ENCODE assay signal across 11 cellular contexts in the genomic region with DNA sequence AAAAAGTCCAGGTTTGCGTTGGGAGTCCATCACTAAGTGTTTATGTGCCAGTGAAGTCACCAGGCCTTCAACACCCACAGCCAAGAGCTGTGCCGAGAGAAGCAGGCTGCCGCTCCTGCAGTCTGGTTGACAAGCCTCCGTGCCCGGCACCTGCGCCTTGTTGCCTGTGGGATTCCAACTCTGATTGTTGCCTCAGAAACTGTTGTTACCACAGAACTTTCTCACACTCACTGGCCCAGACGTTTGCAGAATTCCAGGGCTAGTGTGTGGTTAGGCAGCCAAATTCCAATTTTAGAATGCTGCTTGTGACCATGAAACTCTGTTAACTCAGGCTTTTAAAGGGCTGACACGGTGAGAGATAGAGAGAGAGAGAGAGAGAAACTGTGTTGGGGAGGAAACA.
DNase-seq lines count a peak whose midpoint lies in the region; ATAC-seq and TF ChIP-seq lines count a peak whose summit lies in the region.
"Had no signal": no experiment of that assay in that cellular context is flagged by ENCODE, and none has a peak within 500 bp of the region (broad histone marks: within the 10 kb centered on the region; RNA-seq: fewer than 3 reads in every experiment).

No MANE protein-coding gene starts in this region.

- no peaks in the 10 kb centered on the region for H3K9me3 Mint-ChIP-seq in activated CD8-positive, alpha-beta T cell treated with anti-CD3 and anti-CD28 coated beads for 36 hours

- no peaks in the 10 kb centered on the region for H3K27me3 ChIP-seq in sigmoid colon

- H3K36me3 ChIP-seq in sigmoid colon = no peaks in the 10 kb centered on the region

- no peak overlapping the region for H3K27ac Mint-ChIP-seq in activated CD8-positive, alpha-beta T cell treated with anti-CD3 and anti-CD28 coated beads for 36 hours

- intact Hi-C loops in sigmoid colon (cut with DNase I) = loop anchor here (5.0 kb wide), 1 partner anchor 224 kb away; no protein-coding TSS in a partner anchor
- intact Hi-C loops in activated CD8-positive, alpha-beta T cell treated with anti-CD3 and anti-CD28 coated beads for 36 hours (cut with micrococcal nuclease) = no loop called here

- H3K4me1 Mint-ChIP-seq in activated CD8-positive, alpha-beta T cell treated with anti-CD3 and anti-CD28 coated beads for 36 hours (ENCODE audit: low read depth) = no peaks in the 10 kb centered on the region

- H3K36me3 Mint-ChIP-seq in activated CD8-positive, alpha-beta T cell treated with anti-CD3 and anti-CD28 coated beads for 36 hours (ENCODE audit: low read depth) = no peaks in the 10 kb centered on the region

- TF ChIP-seq EP300 in sigmoid colon (IDR thresholded peaks at IDR 0.05) = peak in 1 of 4 donors; percentile 14

- H3K27me3 Mint-ChIP-seq in activated CD8-positive, alpha-beta T cell treated with anti-CD3 and anti-CD28 coated beads for 36 hours = peaks cover 7% of the 10 kb centered on the region

- TF ChIP-seq CTCF in cardiac fibroblast (IDR thresholded peaks at IDR 0.05; ENCODE audit: low read depth, low read length) (no peak), sigmoid colon (IDR thresholded peaks at IDR 0.05) (no peak)
- TF ChIP-seq CTCF in activated CD8-positive, alpha-beta T cell treated with anti-CD3 and anti-CD28 coated beads for 36 hours (IDR thresholded peaks at IDR 0.05) = no peak

- no peak overlapping the region for H3K4me3 Mint-ChIP-seq in activated CD8-positive, alpha-beta T cell treated with anti-CD3 and anti-CD28 coated beads for 36 hours

- peaks cover 0 to 18% (median 11%) of the 10 kb centered on the region in 4 donors for H3K4me1 ChIP-seq in sigmoid colon

- no peak for ATAC-seq in activated CD8-positive, alpha-beta T cell treated with anti-CD3 and anti-CD28 coated beads for 36 hours

- POLR2A ChIA-PET in activated CD8-positive, alpha-beta T cell treated with anti-CD3 and anti-CD28 coated beads for 36 hours (lab: Charles Lee) = no interaction called here

- no peaks in the 10 kb centered on the region for H3K9me3 ChIP-seq in sigmoid colon

- H3K27ac ChIP-seq in sigmoid colon = peak overlapping the region in 3 of 4 donors; percentile 53 to 80 (median 65)
- H3K27ac ChIP-seq: HL-60 had no signal

- TF ChIP-seq POLR2A in sigmoid colon (IDR thresholded peaks at IDR 0.05) = no peak

- DNase-seq in GM04504 (ENCODE audit: low read depth) (peak; percentile 78), cardiac fibroblast (ENCODE audit: low read depth in 2 of 2) (peak; percentile 32 to 66), islet precursor cell (peak; percentile 94), sigmoid colon (peak; percentile 71), NOMO-1 (lab: John Stamatoyannopoulos, UW; ENCODE audit: unreplicated experiment in 2 of 2) (no peak), NCI-H345 treated with DMSO at 0.1 percent for 48 hours (lab: John Stamatoyannopoulos, UW; ENCODE audit: unreplicated experiment) (no peak)
- DNase-seq in activated CD8-positive, alpha-beta T cell treated with anti-CD3 and anti-CD28 coated beads for 36 hours = no peak
- no peak for DNase-seq in central memory CD4-positive, alpha-beta T cell
- DNase-seq: DMS153, NCI-H526 treated with DMSO at 0.1 percent for 48 hours had no signal

- 18 to 62% methylated on average over 8 of the region's 8 CpGs for WGBS in sigmoid colon, 2 donors

- no peak overlapping the region for H3K4me3 ChIP-seq in cardiac fibroblast (replicated peaks in 1 of 2; ENCODE audit: low read depth in 2 of 2, low read length in 2 of 2)
- H3K4me3 ChIP-seq in sigmoid colon = peak overlapping the region in 1 of 4 donors; percentile 16

- CTCF ChIA-PET in activated CD8-positive, alpha-beta T cell treated with anti-CD3 and anti-CD28 coated beads for 36 hours (lab: Charles Lee) = no interaction called here

Comparison
In these comparisons a context has a peak if more than half of its experiments do, and no peak if none do; other contexts are left out.
1. DNase-seq: peak in GM04504 (single experiment), cardiac fibroblast (2 of 2), islet precursor cell (single experiment) and sigmoid colon (single experiment); none in NOMO-1 (0 of 2), activated CD8-positive, alpha-beta T cell treated with anti-CD3 and anti-CD28 coated beads for 36 hours (single experiment), central memory CD4-positive, alpha-beta T cell (single experiment) and NCI-H345 treated with DMSO at 0.1 percent for 48 hours (single experiment).